In genomic region chr18:12422936-12423335, GRCh38 we compare ENCODE assay signal across 1 cellular context.
TF ChIP-seq lines count a peak whose summit lies in the region.

No MANE protein-coding gene starts in this region.

TF ChIP-seq in GM12878, 131 proteins besides CTCF, POLR2A, EP300 and RAD21:
- TF ChIP-seq TCF12 (IDR thresholded peaks at IDR 0.05; ENCODE audit: low read depth, low read length) (no peak), ZBTB40 (IDR thresholded peaks at IDR 0.05; ENCODE audit: borderline replicate concordance) (no peak), SIX5 (IDR thresholded peaks at IDR 0.05; ENCODE audit: low read depth, low read length, severe bottlenecking) (no peak), PAX8 (IDR thresholded peaks at IDR 0.05) (no peak), SRF (IDR thresholded peaks at IDR 0.05; ENCODE audit: low read depth in 2 of 2, low read length in 2 of 2) (no peak), SIN3A (IDR thresholded peaks at IDR 0.05; ENCODE audit: low read depth, low read length) (no peak), BCL3 (IDR thresholded peaks at IDR 0.05; ENCODE audit: borderline replicate concordance, insufficient read depth, low read depth, low read length, poor library complexity, severe bottlenecking) (no peak), HDAC6 (IDR thresholded peaks at IDR 0.05; ENCODE audit: unreplicated experiment) (no peak), RELA (IDR thresholded peaks at IDR 0.05; ENCODE audit: borderline replicate concordance, partially characterized antibody) (no peak), MYB (IDR thresholded peaks at IDR 0.05; ENCODE audit: borderline replicate concordance, low read depth, low read length) (no peak), TARDBP (IDR thresholded peaks at IDR 0.05; ENCODE audit: borderline replicate concordance) (no peak), CBX3 (IDR thresholded peaks at IDR 0.05; ENCODE audit: borderline replicate concordance, low read depth) (no peak), RFX5 (IDR thresholded peaks at IDR 0.05; ENCODE audit: low read depth, low read length) (no peak)
